In the genomic region with DNA sequence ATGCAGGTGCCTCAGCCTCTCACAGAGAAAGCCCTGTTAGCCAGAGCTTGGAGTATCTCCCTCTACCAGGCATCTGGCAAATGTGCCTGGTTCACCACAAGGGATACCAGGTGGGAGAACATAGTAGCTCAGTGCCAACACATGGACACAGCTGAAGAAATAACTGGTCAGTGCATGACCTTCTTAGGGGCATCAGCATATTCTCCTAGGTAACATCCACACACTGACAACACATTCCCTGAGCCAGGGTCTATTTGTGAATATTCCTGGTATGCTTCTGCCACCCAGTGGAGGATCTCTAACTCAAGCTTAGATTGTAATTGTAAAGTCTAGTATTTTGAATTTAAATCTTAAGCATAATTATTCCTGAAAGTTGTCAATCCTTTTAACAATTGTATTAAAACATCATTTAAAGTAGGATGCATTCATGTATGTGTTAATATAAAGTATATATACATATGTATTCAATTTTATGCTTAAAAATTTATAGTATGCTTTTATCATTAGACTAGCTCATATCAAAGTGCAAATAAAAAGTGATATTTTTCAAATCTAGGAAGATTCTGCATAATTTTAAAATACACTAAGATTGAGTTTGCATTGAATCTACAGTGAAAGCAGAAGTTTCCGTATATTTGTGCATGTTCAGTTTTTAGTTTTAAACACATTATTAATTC, we compare ENCODE assay signal across 1 cellular context.
TF ChIP-seq lines count a peak whose summit lies in the region.

No MANE protein-coding gene starts in this region.

TF ChIP-seq in HCT116, 20 proteins besides CTCF, POLR2A, EP300 and RAD21 (continued from another document):
- no peak for TF ChIP-seq FOSL1 (IDR thresholded peaks at IDR 0.05; ENCODE audit: low read depth)
- no peak for TF ChIP-seq ELF1 (IDR thresholded peaks at IDR 0.05; ENCODE audit: borderline replicate concordance, low read depth)
- no peak for TF ChIP-seq EGR1 (IDR thresholded peaks at IDR 0.05; ENCODE audit: low read depth)
- TF ChIP-seq TCF7L2 (IDR thresholded peaks at IDR 0.05; ENCODE audit: borderline replicate concordance, extremely low read depth, insufficient read depth, insufficient read length), result no peak
- TF ChIP-seq SRF (IDR thresholded peaks at IDR 0.05; ENCODE audit: low read depth), result no peak
